12 cellular contexts compared by ENCODE assay signal in the genomic region with DNA sequence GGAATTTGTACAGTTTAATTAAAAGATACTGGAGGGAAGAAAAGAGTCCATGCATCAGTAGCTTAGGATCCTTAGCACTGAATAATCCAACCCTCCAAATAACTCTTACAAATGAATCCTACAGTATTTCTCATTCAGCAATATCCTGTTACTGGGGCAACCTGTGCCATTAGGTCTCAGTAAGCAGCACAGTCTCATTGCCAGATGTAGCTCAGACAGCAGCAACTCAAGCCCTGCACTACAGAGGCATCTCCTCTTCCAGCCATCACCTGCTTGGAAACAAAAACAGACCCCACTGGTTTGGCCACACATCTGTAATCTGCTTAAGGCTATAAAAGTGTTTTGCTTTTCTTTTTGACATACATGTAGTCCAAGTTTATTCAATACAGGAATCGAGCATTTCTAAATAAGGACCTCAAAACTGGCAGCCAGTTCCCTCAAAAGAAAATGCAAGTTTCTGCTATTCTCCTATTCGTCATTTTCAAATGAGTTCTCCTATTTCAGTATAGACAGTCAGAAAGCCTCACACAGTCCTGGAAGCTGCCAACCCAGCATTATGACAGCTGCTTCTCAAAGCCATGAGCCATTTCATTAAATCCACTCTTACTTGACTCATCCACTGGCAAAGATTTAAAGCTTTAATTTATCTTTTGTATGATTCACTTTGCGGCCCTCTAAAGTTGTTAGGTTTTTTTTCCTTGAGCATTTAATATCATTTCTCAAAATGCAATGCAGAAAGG.
DNase-seq lines count a peak whose midpoint lies in the region; ATAC-seq, FAIRE-seq and TF ChIP-seq lines count a peak whose summit lies in the region.
"Had no signal": no experiment of that assay in that cellular context is flagged by ENCODE, and none has a peak within 500 bp of the region (broad histone marks: within the 10 kb centered on the region; RNA-seq: fewer than 3 reads in every experiment).

No MANE protein-coding gene starts in this region.

- no peak overlapping the region for H2BK5ac ChIP-seq in H9 (ENCODE audit: insufficient read length, low read length)

- no peak overlapping the region for H3K18ac ChIP-seq in H9 (ENCODE audit: insufficient read length, low read depth, low read length)

- H3K4me1 Mint-ChIP-seq in H9 (peaks cover 23% of the 10 kb centered on the region in 2 experiments), progenitor cell of endocrine pancreas (ENCODE audit: low read depth) (peaks cover 7% of the 10 kb centered on the region)
- H3K4me1 Mint-ChIP-seq: immature natural killer cell had no signal

- H3K56ac ChIP-seq in H9 (ENCODE audit: insufficient read length, low read depth, low read length): no peak overlapping the region

- no peaks in the 10 kb centered on the region for H3K27me3 Mint-ChIP-seq in H9 (ENCODE audit: low read depth)
- no peaks in the 10 kb centered on the region for H3K27me3 Mint-ChIP-seq in progenitor cell of endocrine pancreas

- no peak overlapping the region for H3K23ac ChIP-seq in H9 (ENCODE audit: insufficient read length, low read depth, low read length)

- no peak overlapping the region for H2AK5ac ChIP-seq in H9 (ENCODE audit: insufficient read length, low read length)

- no peak overlapping the region for H4K5ac ChIP-seq in H9 (ENCODE audit: insufficient read length, low read depth, low read length)

- no peak overlapping the region for H4K91ac ChIP-seq in H9 (ENCODE audit: insufficient read length, low read depth, low read length)

- no peaks in the 10 kb centered on the region for H3K9me3 ChIP-seq in H9 (ENCODE audit: control insufficient read depth, low read depth, low read length)
- H3K9me3 ChIP-seq: tibial nerve had no signal

- H3K4me1 ChIP-seq in H9 (ENCODE audit: insufficient read depth, low read length): no peaks in the 10 kb centered on the region; the same call in 1 of the 2 replicates

- H2BK12ac ChIP-seq in H9 (ENCODE audit: insufficient read length, low read depth, low read length): no peak overlapping the region

- no peaks in the 10 kb centered on the region for H3K23me2 ChIP-seq in H9 (ENCODE audit: insufficient read length, low read depth, low read length, poor library complexity, severe bottlenecking)

- no peak overlapping the region for H2AFZ ChIP-seq in H9 (ENCODE audit: low read length)

- no peak overlapping the region for H3K14ac ChIP-seq in H9 (ENCODE audit: insufficient read depth, low read length)

- no CpG with 5 or more reads among the region's 3 CpGs for WGBS in H9 (ENCODE audit: extremely low coverage, insufficient read length, low lambda C conversion rate)

- no peak overlapping the region for H3T11ph ChIP-seq in H9 (ENCODE audit: low read length)

- no peak for TF ChIP-seq CTCF in H9 (conservative IDR thresholded peaks at IDR 0.05)
- TF ChIP-seq CTCF in epithelial cell of esophagus (IDR thresholded peaks at IDR 0.05; ENCODE audit: insufficient read depth, low read depth, low read length, missing control alignments): no peak
- TF ChIP-seq CTCF in progenitor cell of endocrine pancreas (IDR thresholded peaks at IDR 0.05; ENCODE audit: unreplicated experiment): no peak

- H3K4me3 Mint-ChIP-seq in H9 (no peak overlapping the region), progenitor cell of endocrine pancreas (ENCODE audit: low read depth) (no peak overlapping the region)
- H3K4me3 Mint-ChIP-seq: immature natural killer cell had no signal

- peaks cover 5% of the 10 kb centered on the region; the same call in 1 of the 2 replicates for H3K79me2 ChIP-seq in H9 (ENCODE audit: insufficient read depth, low read length)

- no peaks in the 10 kb centered on the region for H4K20me1 ChIP-seq in H9 (ENCODE audit: control insufficient read depth, insufficient read depth, insufficient read length)

- H3K9ac ChIP-seq in H9 (ENCODE audit: extremely low read depth, insufficient read length, low read length): no peak overlapping the region

- no peak overlapping the region for H3K27ac ChIP-seq in H9 (ENCODE audit: insufficient read length, low read depth, low read length)

- no peaks in the 10 kb centered on the region for H3K27me3 ChIP-seq in H9 (ENCODE audit: insufficient read depth, low read length)
- H3K27me3 ChIP-seq: tibial nerve had no signal

- no peak overlapping the region for H2BK15ac ChIP-seq in H9 (ENCODE audit: low read depth, low read length)

- peaks cover 4% of the 10 kb centered on the region for H3K79me1 ChIP-seq in H9 (ENCODE audit: insufficient read depth, low read depth, low read length, poor library complexity, severe bottlenecking)

- ATAC-seq in HG03342 (IDR thresholded peaks at IDR 0.05; ENCODE audit: unreplicated experiment): no peak

- peaks cover 3 to 10% of the 10 kb centered on the region in 2 experiments; a peak in 3 of 5 replicates for H3K9me3 Mint-ChIP-seq in H9
- peaks cover 8% of the 10 kb centered on the region for H3K9me3 Mint-ChIP-seq in progenitor cell of endocrine pancreas (ENCODE audit: low read depth)

- H3K36me3 Mint-ChIP-seq in H9 (ENCODE audit: insufficient read depth in 1 of 3, low read depth in 3 of 3): peaks cover 19 to 30% (median 26%) of the 10 kb centered on the region in 3 experiments
- H3K36me3 Mint-ChIP-seq in progenitor cell of endocrine pancreas (ENCODE audit: insufficient read depth): peaks cover 36% of the 10 kb centered on the region
- H3K36me3 Mint-ChIP-seq: immature natural killer cell had no signal

- no peak for FAIRE-seq in frontal cortex (lab: Jason Lieb, UNC)
- FAIRE-seq: endothelial cell of umbilical vein had no signal

- DNase-seq in H9 (no peak), NCI-H69 (lab: John Stamatoyannopoulos, UW) (peak; percentile 61), epithelial cell of esophagus (ENCODE audit: low read depth) (peak; percentile 64), progenitor cell of endocrine pancreas (ENCODE audit: low spot score, unreplicated experiment) (no peak), COLO668 (lab: John Stamatoyannopoulos, UW; ENCODE audit: unreplicated experiment) (no peak), frontal cortex (ENCODE audit: low spot score in 2 of 2) (no peak)
- DNase-seq: immature natural killer cell, KBM-7, NCI-H774 had no signal

- H2BK20ac ChIP-seq in H9 (ENCODE audit: low read depth, low read length, poor library complexity, severe bottlenecking): no peak overlapping the region

- no peak overlapping the region for H4K8ac ChIP-seq in H9 (replicated peaks; ENCODE audit: insufficient read length, low read depth, low read length)

- H3K27ac Mint-ChIP-seq in H9: peak overlapping the region; percentile 22 to 55 (median 31); a peak in 4 of 7 replicates
- H3K27ac Mint-ChIP-seq in progenitor cell of endocrine pancreas: peak overlapping the region; percentile 37
- H3K27ac Mint-ChIP-seq: immature natural killer cell had no signal

- no peak overlapping the region for H3K4me3 ChIP-seq in epithelial cell of esophagus (ENCODE audit: low read length)
- H3K4me3 ChIP-seq: tibial nerve had no signal

- no peak overlapping the region for H3K4ac ChIP-seq in H9 (ENCODE audit: low read depth, low read length)

- no peak overlapping the region for H3K4me2 ChIP-seq in H9 (ENCODE audit: insufficient read depth, insufficient read length, low read length)

- no peak overlapping the region for H2BK120ac ChIP-seq in H9 (ENCODE audit: low read depth, low read length, poor library complexity, severe bottlenecking)

Comparison
In these comparisons a context has a peak if more than half of its experiments do, and no peak if none do; other contexts are left out.
1. DNase-seq: peak in NCI-H69 (single experiment) and epithelial cell of esophagus (single experiment); none in H9 (single experiment), progenitor cell of endocrine pancreas (single experiment), COLO668 (single experiment) and frontal cortex (0 of 2).